Comparison of ENCODE assay signal across 9 cellular contexts in genomic region chr22:46612904-46613605, GRCh38. TPM values are rescaled to one million over a fixed set of nuclear protein-coding genes. Genes with fewer than 3 reads are reported as not detected.
DNase-seq lines count a peak whose midpoint lies in the region; ATAC-seq lines count a peak whose summit lies in the region.
"Had no signal": no experiment of that assay in that cellular context is flagged by ENCODE, and none has a peak within 500 bp of the region (broad histone marks: within the 10 kb centered on the region; RNA-seq: fewer than 3 reads in every experiment).

No MANE protein-coding gene starts in this region.

- no peaks in the 10 kb centered on the region for H3K27me3 Mint-ChIP-seq in stimulated activated memory B cell treated with anti-CD40 and anti-IgM and Interleukin-4, amounts not matched to agents 10 μg/mL and 1 μg/mL and 100 μg/mL, for 72 hours

- H3K9me3 Mint-ChIP-seq in stimulated activated memory B cell treated with anti-CD40 and anti-IgM and Interleukin-4, amounts not matched to agents 10 μg/mL and 1 μg/mL and 100 μg/mL, for 72 hours: no peaks in the 10 kb centered on the region

- H3K4me3 Mint-ChIP-seq in stimulated activated memory B cell treated with anti-CD40 and anti-IgM and Interleukin-4, amounts not matched to agents 10 μg/mL and 1 μg/mL and 100 μg/mL, for 72 hours: peak overlapping the region; percentile 88

- ATAC-seq in left colon: peak; percentile 57
- ATAC-seq in stimulated activated memory B cell treated with anti-CD40 and anti-IgM and Interleukin-4, amounts not matched to agents 10 μg/mL and 1 μg/mL and 100 μg/mL, for 72 hours: peak; percentile 56
- ATAC-seq in HG03108 (IDR thresholded peaks at IDR 0.05; ENCODE audit: unreplicated experiment): no peak
- no peak for ATAC-seq in GM21526 (IDR thresholded peaks at IDR 0.05; ENCODE audit: low FRiP score, unreplicated experiment)

- H3K4me1 Mint-ChIP-seq in stimulated activated memory B cell treated with anti-CD40 and anti-IgM and Interleukin-4, amounts not matched to agents 10 μg/mL and 1 μg/mL and 100 μg/mL, for 72 hours: peaks cover 48% of the 10 kb centered on the region

- H3K36me3 Mint-ChIP-seq in stimulated activated memory B cell treated with anti-CD40 and anti-IgM and Interleukin-4, amounts not matched to agents 10 μg/mL and 1 μg/mL and 100 μg/mL, for 72 hours: no peaks in the 10 kb centered on the region

- H3K27ac Mint-ChIP-seq in stimulated activated memory B cell treated with anti-CD40 and anti-IgM and Interleukin-4, amounts not matched to agents 10 μg/mL and 1 μg/mL and 100 μg/mL, for 72 hours: peak overlapping the region; percentile 90

- peak; percentile 60 for DNase-seq in activated T-cell treated with anti-CD3 and anti-CD28 coated beads, Interleukin-2, amount 50 U/mL, for 1 hour
- peak; percentile 61 to 68 for DNase-seq in left colon
- DNase-seq in dedifferentiated amniotic fluid mesenchymal stem cell (ENCODE audit: extremely low spot score): no peak
- no peak for DNase-seq in NK-92 (lab: John Stamatoyannopoulos, UW; ENCODE audit: unreplicated experiment)

- H3K9me3 ChIP-seq in KOPT-K1 (ENCODE audit: insufficient read depth, low read length, poor library complexity, severe bottlenecking): no peaks in the 10 kb centered on the region

- H3K36me3 ChIP-seq in KOPT-K1 (ENCODE audit: insufficient read depth, low read length): no peaks in the 10 kb centered on the region

- H3K27ac ChIP-seq in KOPT-K1 (ENCODE audit: low read depth, low read length, poor library complexity, severe bottlenecking): peak overlapping the region; percentile 99
- H3K27ac ChIP-seq: KMS-11 had no signal

- intact Hi-C loops in left colon (cut with DNase I, micrococcal nuclease): no loop called here

RNA-seq across cellular contexts. Expression of gene GRAMD4, which starts 7.1 kb away (rescaled TPM):
- 100 to 1,000 TPM; 178 to 213 TPM for total RNA-seq in left colon

Comparison
In these comparisons a context has a peak if more than half of its experiments do, and no peak if none do; other contexts are left out.
1. DNase-seq: peak in activated T-cell treated with anti-CD3 and anti-CD28 coated beads, Interleukin-2, amount 50 U/mL, for 1 hour (single experiment) and left colon (2 of 2); none in dedifferentiated amniotic fluid mesenchymal stem cell (single experiment) and NK-92 (single experiment).
2. ATAC-seq: peak in left colon (single experiment) and stimulated activated memory B cell treated with anti-CD40 and anti-IgM and Interleukin-4, amounts not matched to agents 10 μg/mL and 1 μg/mL and 100 μg/mL, for 72 hours (single experiment); none in HG03108 (single experiment) and GM21526 (single experiment).